ENCODE assay signal across 22 cellular contexts in genomic region chr6:162388383-162388777, GRCh38.
DNase-seq lines count a peak whose midpoint lies in the region; ATAC-seq and TF ChIP-seq lines count a peak whose summit lies in the region.
"Had no signal": no experiment of that assay in that cellular context is flagged by ENCODE, and none has a peak within 500 bp of the region (broad histone marks: within the 10 kb centered on the region; RNA-seq: fewer than 3 reads in every experiment).

No MANE protein-coding gene starts in this region.

- H3K27ac ChIP-seq in left ventricle myocardium inferior (replicated peaks) (peak overlapping the region; percentile 83), right lobe of liver (peak overlapping the region in 1 of 3 donors; percentile 60), tibial artery (peak overlapping the region; percentile 71 to 77)
- H3K27ac ChIP-seq: BLaER1, SJCRH30 had no signal

- intact Hi-C loops in Right ventricle myocardium superior (cut with DNase I), result no loop called here
- intact Hi-C loops in cardiac septum (cut with DNase I), result no loop called here
- intact Hi-C loops in left ventricle myocardium inferior (cut with micrococcal nuclease), result no loop called here
- intact Hi-C loops in right lobe of liver (cut with DNase I), result no loop called here
- intact Hi-C loops in tibial artery (cut with DNase I; ENCODE audit: low total_unique reads), result no loop called here

- peaks cover 56% of the 10 kb centered on the region for H3K4me1 Mint-ChIP-seq in osteocyte (ENCODE audit: unreplicated experiment)
- H3K4me1 Mint-ChIP-seq: CD4-positive, CD25-positive, alpha-beta regulatory T cell had no signal

- no peak for TF ChIP-seq POLR2A in right lobe of liver (IDR thresholded peaks at IDR 0.05)

- H3K36me3 Mint-ChIP-seq in osteocyte (ENCODE audit: unreplicated experiment), result peaks cover 6% of the 10 kb centered on the region
- H3K36me3 Mint-ChIP-seq: CD4-positive, CD25-positive, alpha-beta regulatory T cell had no signal

- H3K27me3 Mint-ChIP-seq in osteocyte (ENCODE audit: unreplicated experiment), result no peaks in the 10 kb centered on the region
- H3K27me3 Mint-ChIP-seq: CD4-positive, CD25-positive, alpha-beta regulatory T cell had no signal

- H3K4me3 ChIP-seq in left ventricle myocardium inferior, result no peak overlapping the region
- no peak overlapping the region for H3K4me3 ChIP-seq in right lobe of liver
- no peak overlapping the region for H3K4me3 ChIP-seq in tibial artery
- H3K4me3 ChIP-seq: BLaER1, K562, SJCRH30 had no signal

- no peak for DNase-seq in Right ventricle myocardium superior
- DNase-seq in cardiac septum (ENCODE audit: low spot score), result no peak
- DNase-seq in left ventricle myocardium inferior, result no peak
- DNase-seq in right lobe of liver, result peak in 2 of 3 donors; percentile 55 to 66
- no peak for DNase-seq in tibial artery
- DNase-seq in osteocyte (ENCODE audit: extremely low spot score, unreplicated experiment), result no peak
- DNase-seq in hippocampal formation (lab: John Stamatoyannopoulos, UW), result no peak
- DNase-seq: 8988T; ACHN; CD4-positive, CD25-positive, alpha-beta regulatory T cell; H7; Kasumi-1; NCI-H1105; NCI-H1436 treated with DMSO at 0.1 percent for 48 hours; NCI-H187 treated with DMSO at 0.1 percent for 48 hours; NCI-H2171 treated with DMSO at 0.1 percent for 48 hours; NCI-H524; NCI-H774; SJCRH30 had no signal

- H3K27me3 ChIP-seq in left ventricle myocardium inferior (ENCODE audit: low read depth) (no peaks in the 10 kb centered on the region), right lobe of liver (no peaks in the 10 kb centered on the region), tibial artery (no peaks in the 10 kb centered on the region)
- H3K27me3 ChIP-seq: BLaER1 had no signal

- ATAC-seq in Right ventricle myocardium superior (ENCODE audit: poor library complexity) (peak; percentile 13), right lobe of liver (peak; percentile 74 to 85 (median 82)), HG03469 (IDR thresholded peaks at IDR 0.05; ENCODE audit: unreplicated experiment) (no peak)
- ATAC-seq: K562 had no signal

- H3K36me3 ChIP-seq in left ventricle myocardium inferior (no peaks in the 10 kb centered on the region), right lobe of liver (no peaks in the 10 kb centered on the region), tibial artery (no peaks in the 10 kb centered on the region)
- H3K36me3 ChIP-seq: BLaER1, SJCRH30 had no signal

- H3K4me1 ChIP-seq in left ventricle myocardium inferior (peaks cover 21% of the 10 kb centered on the region), right lobe of liver (peaks cover 0 to 28% (median 2%) of the 10 kb centered on the region in 4 donors), tibial artery (peaks cover 0 to 50% (median 13%) of the 10 kb centered on the region in 4 donors)
- H3K4me1 ChIP-seq: BLaER1, SJCRH30 had no signal

- H3K4me3 Mint-ChIP-seq in osteocyte (ENCODE audit: unreplicated experiment), result no peak overlapping the region

- H3K9me3 Mint-ChIP-seq in osteocyte (ENCODE audit: unreplicated experiment), result peaks cover 8% of the 10 kb centered on the region

- no peak overlapping the region for H3K27ac Mint-ChIP-seq in osteocyte (ENCODE audit: unreplicated experiment)
- H3K27ac Mint-ChIP-seq: CD4-positive, CD25-positive, alpha-beta regulatory T cell had no signal

- WGBS in right lobe of liver (ENCODE audit: insufficient coverage, low coverage, low lambda C conversion rate, missing lambda C conversion rate), result no CpG with 5 or more reads among the region's 2 CpGs

- H3K9me3 ChIP-seq in left ventricle myocardium inferior (replicated peaks), result no peaks in the 10 kb centered on the region
- H3K9me3 ChIP-seq in right lobe of liver, result no peaks in the 10 kb centered on the region
- no peaks in the 10 kb centered on the region for H3K9me3 ChIP-seq in tibial artery
- H3K9me3 ChIP-seq: BLaER1, SJCRH30 had no signal

- TF ChIP-seq CTCF in left ventricle myocardium inferior (IDR thresholded peaks at IDR 0.05; ENCODE audit: borderline replicate concordance) (no peak), right lobe of liver (IDR thresholded peaks at IDR 0.05) (no peak), tibial artery (IDR thresholded peaks at IDR 0.05) (no peak), osteocyte (IDR thresholded peaks at IDR 0.05) (no peak)

Comparison
In these comparisons a context has a peak if more than half of its experiments do, and no peak if none do; other contexts are left out.
1. DNase-seq: peak in right lobe of liver (2 of 3); none in Right ventricle myocardium superior (single experiment), cardiac septum (single experiment), left ventricle myocardium inferior (single experiment), tibial artery (0 of 2), osteocyte (single experiment) and hippocampal formation (0 of 2).